ENCODE assay signal across 1 cellular context in the genomic region with DNA sequence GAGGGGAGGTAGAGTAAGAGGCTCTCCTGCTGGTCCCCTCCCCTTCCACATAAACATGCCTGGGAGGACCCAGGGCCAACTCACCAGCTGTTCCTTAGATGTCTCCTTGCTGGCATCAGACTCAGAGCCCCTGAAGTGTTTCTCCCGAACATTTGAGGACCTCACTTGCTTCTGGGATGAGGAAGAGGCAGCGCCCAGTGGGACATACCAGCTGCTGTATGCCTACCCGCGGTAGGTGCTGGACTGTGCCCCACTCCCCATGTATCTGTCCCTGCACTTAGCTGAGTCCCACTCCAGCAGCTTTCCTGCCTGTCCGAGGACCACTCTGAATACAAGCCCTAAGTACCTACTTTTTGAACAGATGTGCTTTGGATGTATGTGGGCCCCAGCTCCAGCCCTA.
TF ChIP-seq lines count a peak whose summit lies in the region.

No MANE protein-coding gene starts in this region.

TF ChIP-seq in IMR-90, 13 proteins besides CTCF, POLR2A, EP300 and RAD21 (continued from another document):
- TF ChIP-seq, protein P1, sequence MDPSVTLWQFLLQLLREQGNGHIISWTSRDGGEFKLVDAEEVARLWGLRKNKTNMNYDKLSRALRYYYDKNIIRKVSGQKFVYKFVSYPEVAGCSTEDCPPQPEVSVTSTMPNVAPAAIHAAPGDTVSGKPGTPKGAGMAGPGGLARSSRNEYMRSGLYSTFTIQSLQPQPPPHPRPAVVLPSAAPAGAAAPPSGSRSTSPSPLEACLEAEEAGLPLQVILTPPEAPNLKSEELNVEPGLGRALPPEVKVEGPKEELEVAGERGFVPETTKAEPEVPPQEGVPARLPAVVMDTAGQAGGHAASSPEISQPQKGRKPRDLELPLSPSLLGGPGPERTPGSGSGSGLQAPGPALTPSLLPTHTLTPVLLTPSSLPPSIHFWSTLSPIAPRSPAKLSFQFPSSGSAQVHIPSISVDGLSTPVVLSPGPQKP (IDR thresholded peaks at IDR 0.05; ENCODE audit: borderline replicate concordance, low read depth, low read length): no peak
- TF ChIP-seq MAFK (IDR thresholded peaks at IDR 0.05; ENCODE audit: low read depth, low read length) (no peak), MXI1 (IDR thresholded peaks at IDR 0.05; ENCODE audit: borderline replicate concordance, low read depth, low read length) (no peak), CEBPB (IDR thresholded peaks at IDR 0.05; ENCODE audit: low read depth, low read length) (no peak), RFX5 (IDR thresholded peaks at IDR 0.05; ENCODE audit: low read depth, low read length) (no peak), CHD1 (IDR thresholded peaks at IDR 0.05; ENCODE audit: low read depth, low read length) (no peak), MAZ (IDR thresholded peaks at IDR 0.05; ENCODE audit: borderline replicate concordance, low read depth, low read length) (no peak), FOS (IDR thresholded peaks at IDR 0.05; ENCODE audit: low read depth, low read length) (no peak), NFE2L2 (IDR thresholded peaks at IDR 0.05; ENCODE audit: low read depth, low read length) (no peak), BHLHE40 (IDR thresholded peaks at IDR 0.05; ENCODE audit: low read depth, low read length) (no peak), RCOR1 (IDR thresholded peaks at IDR 0.05; ENCODE audit: insufficient replicate concordance, low read length) (no peak)
- TF ChIP-seq, protein P2, sequence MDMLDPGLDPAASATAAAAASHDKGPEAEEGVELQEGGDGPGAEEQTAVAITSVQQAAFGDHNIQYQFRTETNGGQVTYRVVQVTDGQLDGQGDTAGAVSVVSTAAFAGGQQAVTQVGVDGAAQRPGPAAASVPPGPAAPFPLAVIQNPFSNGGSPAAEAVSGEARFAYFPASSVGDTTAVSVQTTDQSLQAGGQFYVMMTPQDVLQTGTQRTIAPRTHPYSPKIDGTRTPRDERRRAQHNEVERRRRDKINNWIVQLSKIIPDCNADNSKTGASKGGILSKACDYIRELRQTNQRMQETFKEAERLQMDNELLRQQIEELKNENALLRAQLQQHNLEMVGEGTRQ (IDR thresholded peaks at IDR 0.05; ENCODE audit: low read depth, low read length): no peak
